Comparison of ENCODE assay signal across 1 cellular context in the genomic region with DNA sequence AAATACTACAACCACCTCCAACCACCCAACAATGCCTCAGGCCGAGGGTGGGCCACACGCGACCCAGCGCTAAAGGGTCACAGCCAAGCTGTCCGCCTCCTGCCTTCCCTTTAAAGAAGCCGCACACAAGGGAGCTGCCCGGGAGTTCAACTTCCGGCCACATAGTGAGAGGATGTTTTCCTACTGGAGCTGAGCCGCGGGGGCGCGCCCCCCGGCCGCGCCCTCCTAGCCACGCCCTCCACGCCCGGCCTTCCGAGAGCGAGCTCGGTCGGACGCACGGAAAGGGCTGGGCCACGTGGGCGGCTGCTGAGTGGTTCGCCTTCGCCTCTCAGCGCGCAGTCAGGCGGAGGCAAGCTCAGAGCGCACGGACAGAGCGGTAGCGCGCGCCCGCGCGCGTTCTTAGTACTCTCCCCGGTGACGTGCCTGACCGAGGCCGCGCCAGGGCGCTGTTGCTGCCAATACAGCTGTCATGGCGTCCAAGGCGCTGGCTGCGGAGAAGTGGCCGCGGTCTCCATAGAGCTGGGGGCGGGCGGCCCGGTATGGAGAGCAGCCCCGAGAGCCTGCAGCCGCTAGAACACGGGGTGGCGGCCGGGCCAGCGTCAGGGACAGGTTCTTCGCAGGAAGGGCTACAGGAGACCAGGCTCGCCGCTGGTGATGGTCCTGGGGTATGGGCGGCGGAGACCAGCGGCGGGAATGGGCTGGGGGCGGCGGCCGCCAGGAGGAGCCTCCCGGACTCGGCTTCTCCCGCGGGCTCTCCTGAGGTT.
A peak's percentile ranks its signal among the peaks of the same experiment; 100 is the strongest.
TF ChIP-seq lines count a peak whose summit lies in the region.

A gene with protein sequence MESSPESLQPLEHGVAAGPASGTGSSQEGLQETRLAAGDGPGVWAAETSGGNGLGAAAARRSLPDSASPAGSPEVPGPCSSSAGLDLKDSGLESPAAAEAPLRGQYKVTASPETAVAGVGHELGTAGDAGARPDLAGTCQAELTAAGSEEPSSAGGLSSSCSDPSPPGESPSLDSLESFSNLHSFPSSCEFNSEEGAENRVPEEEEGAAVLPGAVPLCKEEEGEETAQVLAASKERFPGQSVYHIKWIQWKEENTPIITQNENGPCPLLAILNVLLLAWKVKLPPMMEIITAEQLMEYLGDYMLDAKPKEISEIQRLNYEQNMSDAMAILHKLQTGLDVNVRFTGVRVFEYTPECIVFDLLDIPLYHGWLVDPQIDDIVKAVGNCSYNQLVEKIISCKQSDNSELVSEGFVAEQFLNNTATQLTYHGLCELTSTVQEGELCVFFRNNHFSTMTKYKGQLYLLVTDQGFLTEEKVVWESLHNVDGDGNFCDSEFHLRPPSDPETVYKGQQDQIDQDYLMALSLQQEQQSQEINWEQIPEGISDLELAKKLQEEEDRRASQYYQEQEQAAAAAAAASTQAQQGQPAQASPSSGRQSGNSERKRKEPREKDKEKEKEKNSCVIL (plus strand): TSS at position 446 of the 764 bp plus-strand sequence. CDS start 94 bp downstream, at position 540.

TF ChIP-seq in HepG2, 621 proteins besides CTCF, POLR2A, EP300 and RAD21 (continued from another document and continues in another):
- TF ChIP-seq, protein P1, sequence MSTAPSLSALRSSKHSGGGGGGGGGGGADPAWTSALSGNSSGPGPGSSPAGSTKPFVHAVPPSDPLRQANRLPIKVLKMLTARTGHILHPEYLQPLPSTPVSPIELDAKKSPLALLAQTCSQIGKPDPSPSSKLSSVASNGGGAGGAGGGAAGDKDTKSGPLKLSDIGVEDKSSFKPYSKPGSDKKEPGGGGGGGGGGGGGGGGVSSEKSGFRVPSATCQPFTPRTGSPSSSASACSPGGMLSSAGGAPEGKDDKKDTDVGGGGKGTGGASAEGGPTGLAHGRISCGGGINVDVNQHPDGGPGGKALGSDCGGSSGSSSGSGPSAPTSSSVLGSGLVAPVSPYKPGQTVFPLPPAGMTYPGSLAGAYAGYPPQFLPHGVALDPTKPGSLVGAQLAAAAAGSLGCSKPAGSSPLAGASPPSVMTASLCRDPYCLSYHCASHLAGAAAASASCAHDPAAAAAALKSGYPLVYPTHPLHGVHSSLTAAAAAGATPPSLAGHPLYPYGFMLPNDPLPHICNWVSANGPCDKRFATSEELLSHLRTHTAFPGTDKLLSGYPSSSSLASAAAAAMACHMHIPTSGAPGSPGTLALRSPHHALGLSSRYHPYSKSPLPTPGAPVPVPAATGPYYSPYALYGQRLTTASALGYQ (CRISPR knock-in tag; IDR thresholded peaks at IDR 0.05), result peak; percentile 78; the same call in 1 of the 2 replicates
- TF ChIP-seq EED (CRISPR knock-in tag; IDR thresholded peaks at IDR 0.05) (no peak), MAFF (IDR thresholded peaks at IDR 0.05; ENCODE audit: low read depth, low read length) (no peak), EZH2 (conservative IDR thresholded peaks at IDR 0.05; ENCODE audit: low read depth, low read length) (no peak), RFX1 (IDR thresholded peaks at IDR 0.05) (no peak), ZNF552 (CRISPR knock-in tag; IDR thresholded peaks at IDR 0.05; ENCODE audit: borderline replicate concordance) (no peak; the same call in 1 of the 2 replicates), KDM1A (CRISPR knock-in tag; IDR thresholded peaks at IDR 0.05) (no peak), NFE2 (CRISPR knock-in tag; IDR thresholded peaks at IDR 0.05) (no peak), MXD4 (CRISPR knock-in tag; IDR thresholded peaks at IDR 0.05) (peak; percentile 92), SMARCE1 (IDR thresholded peaks at IDR 0.05; ENCODE audit: borderline replicate concordance) (no peak), PRPF4 (IDR thresholded peaks at IDR 0.05; ENCODE audit: low read depth, low read length, poor library complexity, severe bottlenecking) (no peak), ZNF83 (CRISPR knock-in tag; IDR thresholded peaks at IDR 0.05; ENCODE audit: borderline replicate concordance) (no peak), ARID2 (CRISPR knock-in tag; IDR thresholded peaks at IDR 0.05; ENCODE audit: borderline replicate concordance) (no peak), BORCS8-MEF2B (CRISPR knock-in tag; IDR thresholded peaks at IDR 0.05) (peak; percentile 45; the same call in 1 of the 2 replicates), SALL1 (CRISPR knock-in tag; IDR thresholded peaks at IDR 0.05) (peak; percentile 88; the same call in 1 of the 2 replicates), ATF1 (CRISPR knock-in tag; IDR thresholded peaks at IDR 0.05) (peak; percentile 23; the same call in 1 of the 2 replicates), ZNF766 (CRISPR knock-in tag; IDR thresholded peaks at IDR 0.05; ENCODE audit: borderline replicate concordance) (0 out of 2 replicates have a peak, but pooled peaks have one; percentile 54), ZNF432 (CRISPR knock-in tag; IDR thresholded peaks at IDR 0.05; ENCODE audit: borderline replicate concordance) (no peak), AGO1 (IDR thresholded peaks at IDR 0.05; ENCODE audit: low read depth, low read length, poor library complexity, severe bottlenecking) (no peak), ZNF335 (CRISPR knock-in tag; IDR thresholded peaks at IDR 0.05) (peak; percentile 82; the same call in 1 of the 2 replicates), NFYB (CRISPR knock-in tag; IDR thresholded peaks at IDR 0.05) (peak; percentile 70; the same call in 1 of the 2 replicates), MAFK (conservative IDR thresholded peaks at IDR 0.05 in 1 of 2, IDR thresholded peaks at IDR 0.05 in 1 of 2; ENCODE audit: low read length in 2 of 2) (no peak), ZNF567 (CRISPR knock-in tag; IDR thresholded peaks at IDR 0.05; ENCODE audit: borderline replicate concordance) (no peak), CAMTA2 (CRISPR knock-in tag; IDR thresholded peaks at IDR 0.05; ENCODE audit: borderline replicate concordance) (no peak), ZNF331 (CRISPR knock-in tag; IDR thresholded peaks at IDR 0.05) (peak; percentile 71; the same call in 1 of the 2 replicates), AHR (CRISPR knock-in tag; IDR thresholded peaks at IDR 0.05) (no peak), ZNF562 (CRISPR knock-in tag; IDR thresholded peaks at IDR 0.05; ENCODE audit: borderline replicate concordance) (no peak), KMT2A (CRISPR knock-in tag; IDR thresholded peaks at IDR 0.05) (peak; percentile 86), RBM39 (IDR thresholded peaks at IDR 0.05; ENCODE audit: low read depth, low read length, poor library complexity, severe bottlenecking) (peak; percentile 39), ZNF530 (CRISPR knock-in tag; IDR thresholded peaks at IDR 0.05; ENCODE audit: low read depth) (no peak), YEATS4 (CRISPR knock-in tag; IDR thresholded peaks at IDR 0.05; ENCODE audit: borderline replicate concordance) (peak; percentile 86), TMF1 (CRISPR knock-in tag; IDR thresholded peaks at IDR 0.05; ENCODE audit: low read depth) (0 out of 2 replicates have a peak, but pooled peaks have one; percentile 23), MEF2D (CRISPR knock-in tag; IDR thresholded peaks at IDR 0.05) (no peak), ZSCAN31 (CRISPR knock-in tag; IDR thresholded peaks at IDR 0.05; ENCODE audit: low read depth) (peak; percentile 62; the same call in 1 of the 2 replicates), ZNF749 (CRISPR knock-in tag; IDR thresholded peaks at IDR 0.05; ENCODE audit: borderline replicate concordance) (no peak), ZNF160 (CRISPR knock-in tag; IDR thresholded peaks at IDR 0.05) (no peak), STAG1 (CRISPR knock-in tag; IDR thresholded peaks at IDR 0.05) (peak; percentile 17), HNRNPUL1 (IDR thresholded peaks at IDR 0.05; ENCODE audit: low read depth, low read length) (peak; percentile 79), ZNF678 (CRISPR knock-in tag; IDR thresholded peaks at IDR 0.05) (peak; percentile 38; the same call in 1 of the 2 replicates), DMAP1 (CRISPR knock-in tag; IDR thresholded peaks at IDR 0.05) (peak; percentile 70; the same call in 1 of the 2 replicates), KDM3A (CRISPR knock-in tag; IDR thresholded peaks at IDR 0.05; ENCODE audit: low read depth) (peak; percentile 71), ZNF746 (CRISPR knock-in tag; IDR thresholded peaks at IDR 0.05) (peak; percentile 63; the same call in 1 of the 2 replicates)
- TF ChIP-seq, protein P2, sequence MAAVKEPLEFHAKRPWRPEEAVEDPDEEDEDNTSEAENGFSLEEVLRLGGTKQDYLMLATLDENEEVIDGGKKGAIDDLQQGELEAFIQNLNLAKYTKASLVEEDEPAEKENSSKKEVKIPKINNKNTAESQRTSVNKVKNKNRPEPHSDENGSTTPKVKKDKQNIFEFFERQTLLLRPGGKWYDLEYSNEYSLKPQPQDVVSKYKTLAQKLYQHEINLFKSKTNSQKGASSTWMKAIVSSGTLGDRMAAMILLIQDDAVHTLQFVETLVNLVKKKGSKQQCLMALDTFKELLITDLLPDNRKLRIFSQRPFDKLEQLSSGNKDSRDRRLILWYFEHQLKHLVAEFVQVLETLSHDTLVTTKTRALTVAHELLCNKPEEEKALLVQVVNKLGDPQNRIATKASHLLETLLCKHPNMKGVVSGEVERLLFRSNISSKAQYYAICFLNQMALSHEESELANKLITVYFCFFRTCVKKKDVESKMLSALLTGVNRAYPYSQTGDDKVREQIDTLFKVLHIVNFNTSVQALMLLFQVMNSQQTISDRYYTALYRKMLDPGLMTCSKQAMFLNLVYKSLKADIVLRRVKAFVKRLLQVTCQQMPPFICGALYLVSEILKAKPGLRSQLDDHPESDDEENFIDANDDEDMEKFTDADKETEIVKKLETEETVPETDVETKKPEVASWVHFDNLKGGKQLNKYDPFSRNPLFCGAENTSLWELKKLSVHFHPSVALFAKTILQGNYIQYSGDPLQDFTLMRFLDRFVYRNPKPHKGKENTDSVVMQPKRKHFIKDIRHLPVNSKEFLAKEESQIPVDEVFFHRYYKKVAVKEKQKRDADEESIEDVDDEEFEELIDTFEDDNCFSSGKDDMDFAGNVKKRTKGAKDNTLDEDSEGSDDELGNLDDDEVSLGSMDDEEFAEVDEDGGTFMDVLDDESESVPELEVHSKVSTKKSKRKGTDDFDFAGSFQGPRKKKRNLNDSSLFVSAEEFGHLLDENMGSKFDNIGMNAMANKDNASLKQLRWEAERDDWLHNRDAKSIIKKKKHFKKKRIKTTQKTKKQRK (IDR thresholded peaks at IDR 0.05; ENCODE audit: low read length), result no peak
- TF ChIP-seq, protein P3, sequence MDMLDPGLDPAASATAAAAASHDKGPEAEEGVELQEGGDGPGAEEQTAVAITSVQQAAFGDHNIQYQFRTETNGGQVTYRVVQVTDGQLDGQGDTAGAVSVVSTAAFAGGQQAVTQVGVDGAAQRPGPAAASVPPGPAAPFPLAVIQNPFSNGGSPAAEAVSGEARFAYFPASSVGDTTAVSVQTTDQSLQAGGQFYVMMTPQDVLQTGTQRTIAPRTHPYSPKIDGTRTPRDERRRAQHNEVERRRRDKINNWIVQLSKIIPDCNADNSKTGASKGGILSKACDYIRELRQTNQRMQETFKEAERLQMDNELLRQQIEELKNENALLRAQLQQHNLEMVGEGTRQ (IDR thresholded peaks at IDR 0.05; ENCODE audit: low read depth, low read length), result peak; percentile 84
- TF ChIP-seq, protein P3 (CRISPR knock-in tag; IDR thresholded peaks at IDR 0.05; ENCODE audit: borderline replicate concordance), result peak; percentile 92; the same call in 1 of the 2 replicates
- TF ChIP-seq, protein P4, sequence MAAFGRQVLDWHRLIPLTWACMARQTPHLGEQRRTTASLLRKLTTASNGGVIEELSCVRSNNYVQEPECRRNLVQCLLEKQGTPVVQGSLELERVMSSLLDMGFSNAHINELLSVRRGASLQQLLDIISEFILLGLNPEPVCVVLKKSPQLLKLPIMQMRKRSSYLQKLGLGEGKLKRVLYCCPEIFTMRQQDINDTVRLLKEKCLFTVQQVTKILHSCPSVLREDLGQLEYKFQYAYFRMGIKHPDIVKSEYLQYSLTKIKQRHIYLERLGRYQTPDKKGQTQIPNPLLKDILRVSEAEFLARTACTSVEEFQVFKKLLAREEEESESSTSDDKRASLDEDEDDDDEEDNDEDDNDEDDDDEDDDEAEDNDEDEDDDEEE (CRISPR knock-in tag; IDR thresholded peaks at IDR 0.05), result peak; percentile 78; the same call in 1 of the 2 replicates
- TF ChIP-seq, protein P5, sequence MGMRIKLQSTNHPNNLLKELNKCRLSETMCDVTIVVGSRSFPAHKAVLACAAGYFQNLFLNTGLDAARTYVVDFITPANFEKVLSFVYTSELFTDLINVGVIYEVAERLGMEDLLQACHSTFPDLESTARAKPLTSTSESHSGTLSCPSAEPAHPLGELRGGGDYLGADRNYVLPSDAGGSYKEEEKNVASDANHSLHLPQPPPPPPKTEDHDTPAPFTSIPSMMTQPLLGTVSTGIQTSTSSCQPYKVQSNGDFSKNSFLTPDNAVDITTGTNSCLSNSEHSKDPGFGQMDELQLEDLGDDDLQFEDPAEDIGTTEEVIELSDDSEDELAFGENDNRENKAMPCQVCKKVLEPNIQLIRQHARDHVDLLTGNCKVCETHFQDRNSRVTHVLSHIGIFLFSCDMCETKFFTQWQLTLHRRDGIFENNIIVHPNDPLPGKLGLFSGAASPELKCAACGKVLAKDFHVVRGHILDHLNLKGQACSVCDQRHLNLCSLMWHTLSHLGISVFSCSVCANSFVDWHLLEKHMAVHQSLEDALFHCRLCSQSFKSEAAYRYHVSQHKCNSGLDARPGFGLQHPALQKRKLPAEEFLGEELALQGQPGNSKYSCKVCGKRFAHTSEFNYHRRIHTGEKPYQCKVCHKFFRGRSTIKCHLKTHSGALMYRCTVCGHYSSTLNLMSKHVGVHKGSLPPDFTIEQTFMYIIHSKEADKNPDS (CRISPR knock-in tag; IDR thresholded peaks at IDR 0.05), result peak; percentile 50; the same call in 1 of the 2 replicates
- TF ChIP-seq, protein P6, sequence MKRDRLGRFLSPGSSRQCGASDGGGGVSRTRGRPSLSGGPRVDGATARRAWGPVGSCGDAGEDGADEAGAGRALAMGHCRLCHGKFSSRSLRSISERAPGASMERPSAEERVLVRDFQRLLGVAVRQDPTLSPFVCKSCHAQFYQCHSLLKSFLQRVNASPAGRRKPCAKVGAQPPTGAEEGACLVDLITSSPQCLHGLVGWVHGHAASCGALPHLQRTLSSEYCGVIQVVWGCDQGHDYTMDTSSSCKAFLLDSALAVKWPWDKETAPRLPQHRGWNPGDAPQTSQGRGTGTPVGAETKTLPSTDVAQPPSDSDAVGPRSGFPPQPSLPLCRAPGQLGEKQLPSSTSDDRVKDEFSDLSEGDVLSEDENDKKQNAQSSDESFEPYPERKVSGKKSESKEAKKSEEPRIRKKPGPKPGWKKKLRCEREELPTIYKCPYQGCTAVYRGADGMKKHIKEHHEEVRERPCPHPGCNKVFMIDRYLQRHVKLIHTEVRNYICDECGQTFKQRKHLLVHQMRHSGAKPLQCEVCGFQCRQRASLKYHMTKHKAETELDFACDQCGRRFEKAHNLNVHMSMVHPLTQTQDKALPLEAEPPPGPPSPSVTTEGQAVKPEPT (CRISPR knock-in tag; IDR thresholded peaks at IDR 0.05; ENCODE audit: low read depth), result peak; percentile 70; the same call in 1 of the 2 replicates
- TF ChIP-seq, protein P7, sequence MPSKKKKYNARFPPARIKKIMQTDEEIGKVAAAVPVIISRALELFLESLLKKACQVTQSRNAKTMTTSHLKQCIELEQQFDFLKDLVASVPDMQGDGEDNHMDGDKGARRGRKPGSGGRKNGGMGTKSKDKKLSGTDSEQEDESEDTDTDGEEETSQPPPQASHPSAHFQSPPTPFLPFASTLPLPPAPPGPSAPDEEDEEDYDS (CRISPR knock-in tag; IDR thresholded peaks at IDR 0.05), result peak; percentile 92
